Comparison of ENCODE assay signal across 17 cellular contexts in the genomic region with DNA sequence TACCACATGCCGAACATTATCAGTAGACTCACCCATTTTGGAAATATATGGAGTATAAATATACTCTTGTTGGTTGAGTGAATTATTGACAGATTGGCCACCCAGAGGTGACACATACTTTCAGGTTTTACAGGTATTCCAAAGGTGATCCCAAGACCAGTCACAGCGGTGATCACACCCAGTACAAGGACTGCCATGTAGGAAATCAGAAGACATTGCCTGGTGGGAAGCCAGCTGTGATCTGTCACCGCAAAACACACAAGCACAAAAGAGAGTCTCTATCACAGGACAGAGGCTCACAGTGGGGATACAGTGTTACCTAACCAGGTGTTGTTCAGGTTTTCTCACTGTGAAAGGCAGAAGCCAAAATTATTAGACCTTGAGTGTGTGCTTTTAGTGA. TPM values are rescaled to one million over a fixed set of nuclear protein-coding genes. Genes with fewer than 3 reads are reported as not detected.
DNase-seq lines count a peak whose midpoint lies in the region; TF ChIP-seq lines count a peak whose summit lies in the region.
"Had no signal": no experiment of that assay in that cellular context is flagged by ENCODE, and none has a peak within 500 bp of the region (broad histone marks: within the 10 kb centered on the region; RNA-seq: fewer than 3 reads in every experiment).

No MANE protein-coding gene starts in this region.

- no peak overlapping the region for H3K9ac ChIP-seq in SK-N-SH
- H3K9ac ChIP-seq: GM23248 had no signal

- H3K4me2 ChIP-seq in hepatocyte (no peak overlapping the region), SK-N-SH (no peak overlapping the region)

- peak overlapping the region; percentile 51 for H3K4me3 Mint-ChIP-seq in Calu3 (ENCODE audit: low read depth, unreplicated experiment)
- H3K4me3 Mint-ChIP-seq: IgD-negative memory B cell had no signal

- H3F3A ChIP-seq in SK-N-SH (replicated peaks; ENCODE audit: insufficient read depth): peaks cover 6% of the 10 kb centered on the region

- peaks cover 5% of the 10 kb centered on the region for H3K4me1 ChIP-seq in hepatocyte (ENCODE audit: insufficient read depth)
- no peaks in the 10 kb centered on the region for H3K4me1 ChIP-seq in SK-N-SH (ENCODE audit: control insufficient read depth in 1 of 2, insufficient read depth in 2 of 2, low read depth in 1 of 2, low read length in 1 of 2)
- H3K4me1 ChIP-seq: BE2C had no signal

- H4K20me1 ChIP-seq in hepatocyte (ENCODE audit: insufficient read depth, poor library complexity, severe bottlenecking) (no peaks in the 10 kb centered on the region), SK-N-SH (ENCODE audit: insufficient read depth) (no peaks in the 10 kb centered on the region)

- H3K9me3 ChIP-seq in hepatocyte (ENCODE audit: low read depth) (no peaks in the 10 kb centered on the region), SK-N-SH (no peaks in the 10 kb centered on the region)
- H3K9me3 ChIP-seq: BE2C had no signal

- H3K36me3 ChIP-seq in hepatocyte (replicated peaks; ENCODE audit: insufficient read depth, low read depth): no peaks in the 10 kb centered on the region
- H3K36me3 ChIP-seq in SK-N-SH (replicated peaks in 1 of 2; ENCODE audit: control insufficient read depth in 1 of 2, insufficient read depth in 2 of 2, low read length in 1 of 2): no peaks in the 10 kb centered on the region
- H3K36me3 ChIP-seq: BE2C had no signal

- H2AFZ ChIP-seq in hepatocyte (no peak overlapping the region), SK-N-SH (ENCODE audit: low read depth) (no peak overlapping the region)
- H2AFZ ChIP-seq: GM23248 had no signal

- H3K27ac Mint-ChIP-seq in Calu3 (ENCODE audit: unreplicated experiment): peak overlapping the region; percentile 75
- H3K27ac Mint-ChIP-seq: IgD-negative memory B cell had no signal

- no peak for TF ChIP-seq CTCF in C4-2B (conservative IDR thresholded peaks at IDR 0.05)
- TF ChIP-seq CTCF in Calu3 (IDR thresholded peaks at IDR 0.05; ENCODE audit: unreplicated experiment): no peak
- no peak for TF ChIP-seq CTCF in hepatocyte (IDR thresholded peaks at IDR 0.05; ENCODE audit: poor library complexity)
- TF ChIP-seq CTCF in SK-N-SH (IDR thresholded peaks at IDR 0.05): no peak

- intact Hi-C loops in Calu3 (cut with micrococcal nuclease; ENCODE audit: unreplicated experiment): loop anchor here (2.0 kb wide), 1 partner anchor 51 kb away; the partner anchor contains the start of genes ANKRA2 and UTP15

- H3K27me3 Mint-ChIP-seq in Calu3 (ENCODE audit: unreplicated experiment): no peaks in the 10 kb centered on the region
- H3K27me3 Mint-ChIP-seq: IgD-negative memory B cell had no signal

- no TSS peak for BruUV-seq in Calu3 (replicated peaks; lab: Mats Ljungman, UMichigan)

- POLR2A ChIA-PET in SK-N-SH (lab: Yijun Ruan, JAX): no interaction called here

- H3K36me3 Mint-ChIP-seq in Calu3 (ENCODE audit: insufficient read depth, unreplicated experiment): peaks cover 17% of the 10 kb centered on the region

- no peak for TF ChIP-seq RAD21 in SK-N-SH (IDR thresholded peaks at IDR 0.05; ENCODE audit: low read length)

- no peaks in the 10 kb centered on the region for H3K9me3 Mint-ChIP-seq in Calu3 (ENCODE audit: low read depth, unreplicated experiment)
- H3K9me3 Mint-ChIP-seq: IgD-negative memory B cell had no signal

- CTCF ChIA-PET in Calu3 (lab: Charles Lee): interaction anchor here (0.6 to 1.2 kb wide), 2 partner anchors 17 to 50 kb away, joined by 3 to 5 read pairs; no protein-coding TSS in a partner anchor
- CTCF ChIA-PET in SK-N-SH (lab: Yijun Ruan, JAX): interaction anchor here (1.1 to 5.1 kb wide), 2 partner anchors 23 to 279 kb away, joined by 3 to 29 read pairs; no protein-coding TSS in a partner anchor

- peaks cover 31% of the 10 kb centered on the region for H3K4me1 Mint-ChIP-seq in Calu3 (ENCODE audit: low read depth, unreplicated experiment)
- H3K4me1 Mint-ChIP-seq: IgD-negative memory B cell had no signal

- DNase-seq in Calu3: peak; percentile 75
- peak; percentile 76 for DNase-seq in NCI-H69 (lab: John Stamatoyannopoulos, UW)
- peak; percentile 11 for DNase-seq in hepatocyte (ENCODE audit: low spot score)
- DNase-seq in NCI-H2171 treated with DMSO at 0.1 percent for 48 hours (lab: John Stamatoyannopoulos, UW): no peak
- no peak for DNase-seq in NCI-H510A treated with DMSO at 0.1 percent for 48 hours (lab: John Stamatoyannopoulos, UW)
- no peak for DNase-seq in SK-N-SH
- DNase-seq: BE2C, GM23248, MV-4-11, NCI-H1694 treated with DMSO at 0.1 percent for 48 hours, NCI-H226, NCI-H82, SHP77, T-helper 2 cell had no signal

- H3K79me2 ChIP-seq in hepatocyte (no peaks in the 10 kb centered on the region), SK-N-SH (ENCODE audit: insufficient read depth) (no peaks in the 10 kb centered on the region)

- WGBS in hepatocyte (ENCODE audit: low lambda C conversion rate, missing lambda C conversion rate): 66% methylated on average over 3 of the region's 3 CpGs
- 81% methylated on average over 3 of the region's 3 CpGs for WGBS in SK-N-SH (ENCODE audit: low lambda C conversion rate)

- H3K27me3 ChIP-seq in hepatocyte: no peaks in the 10 kb centered on the region
- H3K27me3 ChIP-seq in SK-N-SH (ENCODE audit: insufficient read depth): no peaks in the 10 kb centered on the region; the same call in 1 of the 2 replicates
- H3K27me3 ChIP-seq: BE2C had no signal

- H3K27ac ChIP-seq in C4-2B (peak overlapping the region; percentile 85; the same call in 1 of the 2 replicates), hepatocyte (peak overlapping the region; percentile 36), SK-N-SH (ENCODE audit: low read depth in 2 of 2, low read length in 1 of 2) (no peak overlapping the region)
- H3K27ac ChIP-seq: GM23248 had no signal

- H3K4me3 ChIP-seq in hepatocyte (no peak overlapping the region), SK-N-SH (ENCODE audit: low read depth in 2 of 2, low read length in 1 of 2) (no peak overlapping the region)
- H3K4me3 ChIP-seq: GM12878, GM23248 had no signal

- H3K9me2 ChIP-seq in hepatocyte (replicated peaks; ENCODE audit: insufficient read depth) (no peaks in the 10 kb centered on the region), SK-N-SH (no peaks in the 10 kb centered on the region)

- TF ChIP-seq EP300 in SK-N-SH (IDR thresholded peaks at IDR 0.05; ENCODE audit: borderline replicate concordance in 1 of 2, low read depth in 1 of 2, low read length in 1 of 2): no peak

TF ChIP-seq in SK-N-SH, 30 proteins besides CTCF, POLR2A, EP300 and RAD21:
- TF ChIP-seq FOSL2 (IDR thresholded peaks at IDR 0.05; ENCODE audit: borderline replicate concordance, low read depth) (no peak), NFIC (IDR thresholded peaks at IDR 0.05; ENCODE audit: borderline replicate concordance) (no peak), RCOR1 (IDR thresholded peaks at IDR 0.05; ENCODE audit: low read length) (no peak)

RNA-seq across cellular contexts. Expression of gene BTF3, which starts 15.8 kb away (rescaled TPM):
- 794 and 872 TPM in 2 replicates for total RNA-seq in Calu3 (2022)
- 423 and 456 TPM in 2 replicates for total RNA-seq in hepatocyte
- polyA plus RNA-seq in hepatocyte: 390 and 430 TPM in 2 replicates
- 458 and 492 TPM in 2 replicates for polyA plus RNA-seq in SK-N-SH (2012; rRNA removed)
- polyA plus RNA-seq in SK-N-SH (2012; cell fraction: cytosol; rRNA removed): 622 and 790 TPM in 2 replicates
- polyA plus RNA-seq in SK-N-SH (2012; cell fraction: nucleus; rRNA removed): 127 and 171 TPM in 2 replicates

RNA-seq across cellular contexts. Expression of gene ANKRA2, which starts 51.4 kb away (rescaled TPM):
- total RNA-seq in Calu3 (2022) (24.4 and 26.5 TPM in 2 replicates), hepatocyte (26.4 and 27.7 TPM in 2 replicates)
- polyA plus RNA-seq in hepatocyte (23.6 and 31.2 TPM in 2 replicates), SK-N-SH (2012; rRNA removed) (14.5 and 20.5 TPM in 2 replicates)
- 16.8 and 18.9 TPM in 2 replicates for polyA plus RNA-seq in SK-N-SH (2012; cell fraction: cytosol; rRNA removed)
- 21.7 and 38.5 TPM in 2 replicates for polyA plus RNA-seq in SK-N-SH (2012; cell fraction: nucleus; rRNA removed)

RNA-seq across cellular contexts. Expression of gene UTP15, which starts 51.5 kb away (rescaled TPM):
- 44.4 and 47.5 TPM in 2 replicates for total RNA-seq in Calu3 (2022)
- total RNA-seq in hepatocyte: 20.7 and 29.9 TPM in 2 replicates
- polyA plus RNA-seq in hepatocyte: 9.2 and 11.0 TPM in 2 replicates
- 10.2 and 12.6 TPM in 2 replicates for polyA plus RNA-seq in SK-N-SH (2012; rRNA removed)
- polyA plus RNA-seq in SK-N-SH (2012; cell fraction: cytosol; rRNA removed): 6.1 and 7.9 TPM in 2 replicates
- 50.8 and 77.7 TPM in 2 replicates for polyA plus RNA-seq in SK-N-SH (2012; cell fraction: nucleus; rRNA removed)

Comparison
In these comparisons a context has a peak if more than half of its experiments do, and no peak if none do; other contexts are left out.
1. H3K27ac ChIP-seq: peak in C4-2B (single experiment) and hepatocyte (single experiment); none in SK-N-SH (0 of 2).
2. DNase-seq: peak in Calu3 (single experiment), NCI-H69 (single experiment) and hepatocyte (single experiment); none in NCI-H2171 treated with DMSO at 0.1 percent for 48 hours (single experiment), NCI-H510A treated with DMSO at 0.1 percent for 48 hours (single experiment) and SK-N-SH (single experiment).